ENCODE assay signal across 10 cellular contexts in genomic region chr4:38491854-38492478, GRCh38.
"Had no signal": no experiment of that assay in that cellular context is flagged by ENCODE, and none has a peak within 500 bp of the region (broad histone marks: within the 10 kb centered on the region; RNA-seq: fewer than 3 reads in every experiment).

No MANE protein-coding gene starts in this region.

- H3K4me3 ChIP-seq: hepatocyte, SK-N-MC, skin epidermis, tibial nerve had no signal

- H3K79me2 ChIP-seq: hepatocyte had no signal

- H3K27me3 ChIP-seq: hepatocyte, tibial nerve had no signal

- H3K27ac Mint-ChIP-seq: activated CD8-positive, alpha-beta T cell treated with anti-CD3 and anti-CD28 coated beads for 36 hours; activated naive CD4-positive, alpha-beta T cell treated with anti-CD3 and anti-CD28 coated beads for 36 hours; activated T-helper 1 cell treated with anti-CD3 and anti-CD28 coated beads, Interleukin-12 subunit alpha, Interleukin-12 subunit beta, Interleukin-2, Interleukin-4 antibody, amounts not matched to agents 30 ng/mL and 10 ng/mL and 1 ng/mL, durations not matched to agents 14 hours and 24 hours and 36 hours had no signal

- H3K9me3 Mint-ChIP-seq: activated CD8-positive, alpha-beta T cell treated with anti-CD3 and anti-CD28 coated beads for 36 hours; activated naive CD4-positive, alpha-beta T cell treated with anti-CD3 and anti-CD28 coated beads for 36 hours; activated T-helper 1 cell treated with anti-CD3 and anti-CD28 coated beads, Interleukin-12 subunit alpha, Interleukin-12 subunit beta, Interleukin-2, Interleukin-4 antibody, amounts not matched to agents 30 ng/mL and 10 ng/mL and 1 ng/mL, durations not matched to agents 14 hours and 24 hours and 36 hours had no signal

- H3K4me3 Mint-ChIP-seq: activated CD8-positive, alpha-beta T cell treated with anti-CD3 and anti-CD28 coated beads for 36 hours; activated naive CD4-positive, alpha-beta T cell treated with anti-CD3 and anti-CD28 coated beads for 36 hours; activated T-helper 1 cell treated with anti-CD3 and anti-CD28 coated beads, Interleukin-12 subunit alpha, Interleukin-12 subunit beta, Interleukin-2, Interleukin-4 antibody, amounts not matched to agents 30 ng/mL and 10 ng/mL and 1 ng/mL, durations not matched to agents 14 hours and 24 hours and 36 hours had no signal

- H3K36me3 ChIP-seq: tibial nerve had no signal

- H3K27ac ChIP-seq: SK-N-MC, skin epidermis, tibial nerve had no signal

- DNase-seq: activated CD8-positive, alpha-beta memory T cell treated with anti-CD3 and anti-CD28 coated beads, Interleukin-2, amount 50 U/mL, for 48 hours; activated CD8-positive, alpha-beta T cell treated with anti-CD3 and anti-CD28 coated beads for 36 hours; activated naive CD4-positive, alpha-beta T cell treated with anti-CD3 and anti-CD28 coated beads for 36 hours; anterior cingulate cortex; dermis blood vessel endothelial cell had no signal

- H2AFZ ChIP-seq: hepatocyte had no signal

- H3K9me3 ChIP-seq: tibial nerve had no signal

- H3K27me3 Mint-ChIP-seq: activated CD8-positive, alpha-beta T cell treated with anti-CD3 and anti-CD28 coated beads for 36 hours had no signal
